Comparison of ENCODE assay signal across 18 cellular contexts in the genomic region with DNA sequence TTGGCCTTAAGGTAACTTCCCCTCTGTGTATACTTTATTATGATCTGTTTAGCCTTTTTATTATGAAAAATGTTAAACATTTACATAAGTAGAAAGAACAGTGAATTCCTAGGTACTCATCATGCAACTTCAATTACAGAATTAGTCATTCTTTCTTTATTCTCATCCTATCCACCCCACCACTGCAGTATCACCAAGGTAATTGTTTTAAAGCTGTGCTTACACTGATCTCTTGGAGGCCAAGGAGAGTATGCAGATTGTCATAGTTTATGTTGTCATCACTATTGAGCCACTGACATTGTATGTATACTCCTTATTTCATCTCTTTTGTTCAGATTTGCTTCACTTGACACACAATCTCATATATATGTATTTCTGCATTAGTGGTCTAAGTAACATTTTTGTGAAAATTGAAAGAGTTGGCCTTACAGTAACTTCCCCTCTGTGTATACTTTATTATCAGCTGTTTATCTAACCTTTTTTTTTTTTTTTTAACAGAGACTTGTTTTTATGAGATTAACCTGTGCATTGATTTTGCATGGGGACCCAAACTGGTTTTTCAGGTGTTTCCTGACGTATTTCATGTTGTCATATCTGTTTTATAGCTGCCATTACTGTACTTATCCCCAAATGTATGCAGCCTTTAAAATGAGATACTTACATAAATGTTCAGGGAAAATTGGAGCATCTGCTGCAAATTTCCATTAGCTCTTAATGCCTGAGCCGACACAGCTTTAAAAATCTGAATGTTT. TPM values are rescaled to one million over a fixed set of nuclear protein-coding genes. Genes with fewer than 3 reads are reported as not detected.
DNase-seq lines count a peak whose midpoint lies in the region; ATAC-seq, FAIRE-seq and TF ChIP-seq lines count a peak whose summit lies in the region.
"Had no signal": no experiment of that assay in that cellular context is flagged by ENCODE, and none has a peak within 500 bp of the region (broad histone marks: within the 10 kb centered on the region; RNA-seq: fewer than 3 reads in every experiment).

No MANE protein-coding gene starts in this region.

- no peak overlapping the region for H2AFZ ChIP-seq in HepG2 (ENCODE audit: low read length)

- ATAC-seq in HepG2, result no peak
- ATAC-seq in right lobe of liver, result no peak
- no peak for ATAC-seq in naive thymus-derived CD8-positive, alpha-beta T cell
- no peak for ATAC-seq in HG03045 (IDR thresholded peaks at IDR 0.05; ENCODE audit: unreplicated experiment)

- no peak for TF ChIP-seq EP300 in HepG2 (IDR thresholded peaks at IDR 0.05; ENCODE audit: low read depth in 2 of 2, low read length in 2 of 2)
- no peak for TF ChIP-seq EP300 in HepG2 (CRISPR knock-in tag; IDR thresholded peaks at IDR 0.05; ENCODE audit: borderline replicate concordance)

- peaks cover 60% of the 10 kb centered on the region for H3K79me2 ChIP-seq in HepG2 (ENCODE audit: insufficient read depth, low read length)

- CTCF ChIA-PET in HepG2 (lab: Yijun Ruan, JAX; ENCODE audit: low intra/inter-chr PET ratio, low total read pairs), result no interaction called here

- H3K9me3 Mint-ChIP-seq in activated T-helper 1 cell treated with anti-CD3 and anti-CD28 coated beads, Interleukin-12 subunit alpha, Interleukin-12 subunit beta, Interleukin-2, Interleukin-4 antibody, amounts not matched to agents 30 ng/mL and 10 ng/mL and 1 ng/mL, durations not matched to agents 14 hours and 24 hours and 36 hours, result no peaks in the 10 kb centered on the region
- peaks cover 0 to 4% (median 0%) of the 10 kb centered on the region in 9 donors for H3K9me3 Mint-ChIP-seq in naive thymus-derived CD8-positive, alpha-beta T cell

- H3K4me1 ChIP-seq in HepG2 (ENCODE audit: insufficient read depth, low read length), result peaks cover 59% of the 10 kb centered on the region
- peaks cover 0 to 43% (median 14%) of the 10 kb centered on the region in 4 donors for H3K4me1 ChIP-seq in right lobe of liver

- H3K27me3 Mint-ChIP-seq in activated T-helper 1 cell treated with anti-CD3 and anti-CD28 coated beads, Interleukin-12 subunit alpha, Interleukin-12 subunit beta, Interleukin-2, Interleukin-4 antibody, amounts not matched to agents 30 ng/mL and 10 ng/mL and 1 ng/mL, durations not matched to agents 14 hours and 24 hours and 36 hours (ENCODE audit: insufficient read depth), result no peaks in the 10 kb centered on the region
- no peaks in the 10 kb centered on the region for H3K27me3 Mint-ChIP-seq in naive thymus-derived CD8-positive, alpha-beta T cell

- TF ChIP-seq RAD21 in HepG2 (CRISPR knock-in tag; IDR thresholded peaks at IDR 0.05), result no peak

- no peak for FAIRE-seq in HepG2 (lab: Jason Lieb, UNC)

- POLR2A ChIA-PET in HepG2 (lab: Yijun Ruan, JAX), result interaction anchor here (1.7 to 2.3 kb wide), 3 partner anchors 13 to 24 kb away, joined by 5 to 15 read pairs (median 9); no protein-coding TSS in a partner anchor
- POLR2A ChIA-PET in naive thymus-derived CD8-positive, alpha-beta T cell (lab: Charles Lee), result no interaction called here

- no peak overlapping the region for H3K4me3 Mint-ChIP-seq in activated T-helper 1 cell treated with anti-CD3 and anti-CD28 coated beads, Interleukin-12 subunit alpha, Interleukin-12 subunit beta, Interleukin-2, Interleukin-4 antibody, amounts not matched to agents 30 ng/mL and 10 ng/mL and 1 ng/mL, durations not matched to agents 14 hours and 24 hours and 36 hours
- H3K4me3 Mint-ChIP-seq in naive thymus-derived CD8-positive, alpha-beta T cell, result peak overlapping the region in 7 of 10 donors; percentile 3 to 33 (median 19)

- 54% methylated on average over 2 of the region's 2 CpGs for WGBS in HepG2 (ENCODE audit: low lambda C conversion rate)
- WGBS in right lobe of liver (ENCODE audit: insufficient coverage, low coverage, low lambda C conversion rate, missing lambda C conversion rate), result 72% methylated on average over 2 of the region's 2 CpGs

- no peak for TF ChIP-seq CTCF in HepG2 (CRISPR knock-in tag; IDR thresholded peaks at IDR 0.05)
- no peak for TF ChIP-seq CTCF in right lobe of liver (IDR thresholded peaks at IDR 0.05)

- H3K27me3 ChIP-seq in HepG2 (ENCODE audit: control insufficient read depth in 1 of 2, insufficient read depth in 2 of 2, low read length in 2 of 2) (no peaks in the 10 kb centered on the region; a peak in 1 of 5 replicates), right lobe of liver (no peaks in the 10 kb centered on the region)
- H3K27me3 ChIP-seq: body of pancreas had no signal

- DNase-seq in HepG2 (ENCODE audit: low spot score) (no peak), right lobe of liver (no peak), NAMALWA (ENCODE audit: low spot score) (no peak), cerebellar nuclear complex (lab: John Stamatoyannopoulos, UW) (no peak), NCI-H345 (lab: John Stamatoyannopoulos, UW) (no peak)
- DNase-seq in activated T-helper 1 cell treated with anti-CD3 and anti-CD28 coated beads, Interleukin-12 subunit alpha, Interleukin-12 subunit beta, Interleukin-2, Interleukin-4 antibody, amounts not matched to agents 30 ng/mL and 10 ng/mL and 1 ng/mL, durations not matched to agents 14 hours and 24 hours and 36 hours (ENCODE audit: low spot score), result no peak
- no peak for DNase-seq in naive thymus-derived CD8-positive, alpha-beta T cell
- DNase-seq: activated effector memory CD4-positive, alpha-beta T cell treated with Interleukin-2 at 50 U/mL for 16 hours; AML-193; body of pancreas; DMS79 treated with DMSO at 0.1 percent for 48 hours; effector CD8-positive, alpha-beta T cell; Kasumi-1; NCI-H524; occipital lobe had no signal

- H3K36me3 ChIP-seq in HepG2 (replicated peaks in 1 of 2; ENCODE audit: control insufficient read depth in 1 of 2, insufficient read depth in 2 of 2, low read length in 2 of 2) (peaks cover 11 to 45% of the 10 kb centered on the region in 2 experiments), right lobe of liver (peaks cover 0 to 18% (median 8%) of the 10 kb centered on the region in 4 donors)

- H3K9me3 ChIP-seq in HepG2 (ENCODE audit: low read length) (no peaks in the 10 kb centered on the region), right lobe of liver (no peaks in the 10 kb centered on the region)
- H3K9me3 ChIP-seq: body of pancreas, HAP-1 had no signal

- in situ Hi-C loops in HepG2 (cut with HindIII; ENCODE audit: extremely low pct_ligation_motif_present, low pct_unique_long_range_greater_than_20kb), result no loop called here

- intact Hi-C loops in HepG2 (cut with micrococcal nuclease; ENCODE audit: unreplicated experiment), result no loop called here
- intact Hi-C loops in right lobe of liver (cut with DNase I), result no loop called here
- intact Hi-C loops in activated T-helper 1 cell treated with anti-CD3 and anti-CD28 coated beads, Interleukin-12 subunit alpha, Interleukin-12 subunit beta, Interleukin-2, Interleukin-4 antibody, amounts not matched to agents 30 ng/mL and 10 ng/mL and 1 ng/mL, durations not matched to agents 14 hours and 24 hours and 36 hours (cut with micrococcal nuclease), result loop anchor here (5.0 to 10.0 kb wide), 2 partner anchors 342 to 1825 kb away; a partner anchor contains a TSS

- peaks cover 63% of the 10 kb centered on the region for H3K36me3 Mint-ChIP-seq in activated T-helper 1 cell treated with anti-CD3 and anti-CD28 coated beads, Interleukin-12 subunit alpha, Interleukin-12 subunit beta, Interleukin-2, Interleukin-4 antibody, amounts not matched to agents 30 ng/mL and 10 ng/mL and 1 ng/mL, durations not matched to agents 14 hours and 24 hours and 36 hours (ENCODE audit: low read depth)
- H3K36me3 Mint-ChIP-seq in naive thymus-derived CD8-positive, alpha-beta T cell, result peaks cover 15 to 70% (median 53%) of the 10 kb centered on the region in 3 donors

- peak overlapping the region; percentile 51 for H3K4me2 ChIP-seq in HepG2 (ENCODE audit: low read depth, low read length)

- H3K4me1 Mint-ChIP-seq in activated T-helper 1 cell treated with anti-CD3 and anti-CD28 coated beads, Interleukin-12 subunit alpha, Interleukin-12 subunit beta, Interleukin-2, Interleukin-4 antibody, amounts not matched to agents 30 ng/mL and 10 ng/mL and 1 ng/mL, durations not matched to agents 14 hours and 24 hours and 36 hours (ENCODE audit: low read depth), result peaks cover 68% of the 10 kb centered on the region
- peaks cover 28 to 82% (median 76%) of the 10 kb centered on the region in 4 donors for H3K4me1 Mint-ChIP-seq in naive thymus-derived CD8-positive, alpha-beta T cell

- TF ChIP-seq POLR2A in HepG2 (IDR thresholded peaks at IDR 0.05; ENCODE audit: insufficient read depth in 1 of 2, low read depth in 2 of 2, low read length in 2 of 2) (no peak), right lobe of liver (IDR thresholded peaks at IDR 0.05) (no peak)

- H3K9ac ChIP-seq in HepG2 (ENCODE audit: insufficient read depth, low read depth, low read length), result no peak overlapping the region

- BruUV-seq in HepG2 (replicated peaks; lab: Mats Ljungman, UMichigan), result no TSS peak

- H3K4me3 ChIP-seq in HepG2 (replicated peaks in 1 of 3; ENCODE audit: insufficient read depth in 1 of 3, low read depth in 2 of 3, low read length in 3 of 3) (peak overlapping the region in 1 of 3 experiments; percentile 3; a peak in 2 of 6 replicates), right lobe of liver (no peak overlapping the region)
- H3K4me3 ChIP-seq: body of pancreas, HAP-1 had no signal

- peak overlapping the region; percentile 40 for H3K27ac Mint-ChIP-seq in activated T-helper 1 cell treated with anti-CD3 and anti-CD28 coated beads, Interleukin-12 subunit alpha, Interleukin-12 subunit beta, Interleukin-2, Interleukin-4 antibody, amounts not matched to agents 30 ng/mL and 10 ng/mL and 1 ng/mL, durations not matched to agents 14 hours and 24 hours and 36 hours
- peak overlapping the region in 5 of 10 donors; percentile 9 to 59 (median 23) for H3K27ac Mint-ChIP-seq in naive thymus-derived CD8-positive, alpha-beta T cell

- peaks cover 4% of the 10 kb centered on the region; the same call in 1 of the 2 replicates for H4K20me1 ChIP-seq in HepG2 (ENCODE audit: insufficient read depth, low read length)

- H3K27ac ChIP-seq in HepG2 (ENCODE audit: extremely low read length, insufficient read depth, low read length), result peak overlapping the region; percentile 61
- peak overlapping the region in 1 of 3 donors; percentile 64 for H3K27ac ChIP-seq in right lobe of liver
- H3K27ac ChIP-seq: HL-60 had no signal

RNA-seq across cellular contexts. Expression of a gene that starts 4.5 kb away (rescaled TPM):
- 7.3 and 16.4 TPM in 2 replicates for total RNA-seq in HepG2 (2016; rRNA removed; fragmentation: Illumina TruSeq; extraction: Trizol)
- total RNA-seq in HepG2 (2016; cell fraction: cytosol; rRNA removed; fragmentation: Illumina TruSeq; extraction: Trizol; ENCODE audit: low read depth), result 1.8 TPM in 2 replicates
- total RNA-seq in HepG2 (2016; cell fraction: insoluble cytoplasmic fraction; rRNA removed; fragmentation: Illumina TruSeq; extraction: Trizol), result 6.3 and 13.8 TPM in 2 replicates
- total RNA-seq in HepG2 (2016; cell fraction: membrane; rRNA removed; fragmentation: Illumina TruSeq; extraction: Trizol), result 5.9 and 7.7 TPM in 2 replicates
- total RNA-seq in HepG2 (2016; cell fraction: nucleus; rRNA removed; fragmentation: Illumina TruSeq; extraction: Trizol), result 17.9 and 18.0 TPM in 2 replicates
- polyA plus RNA-seq in HepG2 (2011; rRNA removed), result 9.3 and 10.9 TPM in 2 replicates
- 4.4 and 7.4 TPM in 2 replicates for polyA plus RNA-seq in HepG2 (2011; cell fraction: cytosol; rRNA removed)
- 9.6 and 11.6 TPM in 2 replicates for polyA plus RNA-seq in HepG2 (2011; cell fraction: nucleus; rRNA removed)
- 8.5 and 10.8 TPM in 2 replicates for polyA plus RNA-seq in HepG2 (2012)
- 0.23 and 0.26 TPM in 2 replicates for polyA plus RNA-seq in HepG2 (2016; cell fraction: cytosol; fragmentation: Illumina TruSeq; extraction: Trizol; ENCODE audit: low read depth)
- 12.0 TPM in 2 replicates for polyA plus RNA-seq in HepG2 (2016; cell fraction: insoluble cytoplasmic fraction; fragmentation: Illumina TruSeq; extraction: Trizol; ENCODE audit: low read depth)
- 1.4 and 1.5 TPM in 2 replicates for polyA plus RNA-seq in HepG2 (2016; cell fraction: membrane; fragmentation: Illumina TruSeq; extraction: Trizol; ENCODE audit: low read depth)
- 20.3 and 21.4 TPM in 2 replicates for polyA plus RNA-seq in HepG2 (2016; cell fraction: nucleus; fragmentation: Illumina TruSeq; extraction: Trizol; ENCODE audit: insufficient read depth, low read depth)
- polyA minus RNA-seq in HepG2 (2011; rRNA and poly(A)+ RNA removed; ENCODE audit: low replicate concordance), result 8.0 and 18.6 TPM in 2 replicates
- polyA minus RNA-seq in HepG2 (2011; cell fraction: cytosol; rRNA and poly(A)+ RNA removed), result 8.3 and 12.6 TPM in 2 replicates
- polyA minus RNA-seq in HepG2 (2011; cell fraction: nucleus; rRNA and poly(A)+ RNA removed), result 38.0 and 39.0 TPM in 2 replicates
- 10 to 100 TPM in 2 of 6 experiments, 1 to 10 TPM in 4; 7.1 to 10.9 (median 9.1) TPM for total RNA-seq in right lobe of liver
- 32.4 and 34.8 TPM in 2 replicates for total RNA-seq in activated T-helper 1 cell treated with anti-CD3 and anti-CD28 coated beads, Interleukin-12 subunit alpha, Interleukin-12 subunit beta, Interleukin-2, Interleukin-4 antibody, amounts not matched to agents 30 ng/mL and 10 ng/mL and 1 ng/mL, durations not matched to agents 14 hours and 24 hours and 36 hours
- 10 to 100 TPM; 49.0 to 51.5 TPM for total RNA-seq in naive thymus-derived CD8-positive, alpha-beta T cell
- polyA plus RNA-seq in naive thymus-derived CD8-positive, alpha-beta T cell, result 1 to 10 TPM; 7.9 to 8.0 (median 8.0) TPM

RNA-seq across cellular contexts. Expression of a gene that starts 55.7 kb away (rescaled TPM):
- total RNA-seq in HepG2 (2016; rRNA removed; fragmentation: Illumina TruSeq; extraction: Trizol), result 9.8 and 25.2 TPM in 2 replicates
- 1.6 and 2.4 TPM in 2 replicates for total RNA-seq in HepG2 (2016; cell fraction: cytosol; rRNA removed; fragmentation: Illumina TruSeq; extraction: Trizol; ENCODE audit: low read depth)
- total RNA-seq in HepG2 (2016; cell fraction: insoluble cytoplasmic fraction; rRNA removed; fragmentation: Illumina TruSeq; extraction: Trizol), result 11.2 and 21.8 TPM in 2 replicates
- 5.2 and 5.7 TPM in 2 replicates for total RNA-seq in HepG2 (2016; cell fraction: membrane; rRNA removed; fragmentation: Illumina TruSeq; extraction: Trizol)
- 53.6 and 61.6 TPM in 2 replicates for total RNA-seq in HepG2 (2016; cell fraction: nucleus; rRNA removed; fragmentation: Illumina TruSeq; extraction: Trizol)
- polyA plus RNA-seq in HepG2 (2011; rRNA removed), result 21.6 and 22.9 TPM in 2 replicates
- polyA plus RNA-seq in HepG2 (2011; cell fraction: cytosol; rRNA removed), result 14.4 and 15.5 TPM in 2 replicates
- 117 and 122 TPM in 2 replicates for polyA plus RNA-seq in HepG2 (2011; cell fraction: nucleus; rRNA removed)
- polyA plus RNA-seq in HepG2 (2012), result 15.6 and 16.7 TPM in 2 replicates
- 0.78 and 0.86 TPM in 2 replicates for polyA plus RNA-seq in HepG2 (2016; cell fraction: cytosol; fragmentation: Illumina TruSeq; extraction: Trizol; ENCODE audit: low read depth)
- polyA plus RNA-seq in HepG2 (2016; cell fraction: insoluble cytoplasmic fraction; fragmentation: Illumina TruSeq; extraction: Trizol; ENCODE audit: low read depth), result 7.6 and 8.8 TPM in 2 replicates
- 3.2 and 3.3 TPM in 2 replicates for polyA plus RNA-seq in HepG2 (2016; cell fraction: membrane; fragmentation: Illumina TruSeq; extraction: Trizol; ENCODE audit: low read depth)
- polyA plus RNA-seq in HepG2 (2016; cell fraction: nucleus; fragmentation: Illumina TruSeq; extraction: Trizol; ENCODE audit: insufficient read depth, low read depth), result 60.1 and 76.3 TPM in 2 replicates
- polyA minus RNA-seq in HepG2 (2011; rRNA and poly(A)+ RNA removed; ENCODE audit: low replicate concordance), result 25.0 and 30.6 TPM in 2 replicates
- 22.8 and 24.8 TPM in 2 replicates for polyA minus RNA-seq in HepG2 (2011; cell fraction: cytosol; rRNA and poly(A)+ RNA removed)
- polyA minus RNA-seq in HepG2 (2011; cell fraction: nucleus; rRNA and poly(A)+ RNA removed), result 128 and 146 TPM in 2 replicates
- total RNA-seq in right lobe of liver, result 10 to 100 TPM in 4 of 6 experiments, 1 to 10 TPM in 2; 8.0 to 13.5 (median 12.4) TPM
- total RNA-seq in activated T-helper 1 cell treated with anti-CD3 and anti-CD28 coated beads, Interleukin-12 subunit alpha, Interleukin-12 subunit beta, Interleukin-2, Interleukin-4 antibody, amounts not matched to agents 30 ng/mL and 10 ng/mL and 1 ng/mL, durations not matched to agents 14 hours and 24 hours and 36 hours, result 11.9 and 16.5 TPM in 2 replicates
- 10 to 100 TPM; 23.8 to 24.3 TPM for total RNA-seq in naive thymus-derived CD8-positive, alpha-beta T cell
- 1 to 10 TPM; 2.5 to 4.3 (median 3.9) TPM for polyA plus RNA-seq in naive thymus-derived CD8-positive, alpha-beta T cell
